In the genomic region with DNA sequence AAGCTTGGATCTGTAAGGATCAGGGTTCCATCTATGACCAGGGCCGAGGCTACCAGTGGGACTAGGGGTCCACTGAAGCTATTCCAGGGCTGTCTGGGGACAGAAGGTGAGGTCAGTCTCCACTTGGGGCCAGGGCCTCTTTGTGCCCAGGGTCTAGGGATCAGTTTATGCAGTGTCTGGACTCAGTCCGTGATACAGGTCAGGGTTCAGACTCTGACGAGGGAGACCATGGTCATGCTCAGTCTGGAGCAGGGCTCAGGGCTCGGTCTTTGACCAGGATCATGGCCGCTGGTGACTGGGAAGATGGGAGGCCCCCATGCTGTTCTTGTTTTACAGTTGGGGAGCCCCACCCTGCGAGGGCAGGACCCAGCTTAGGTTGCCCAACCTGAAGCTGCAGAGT, we compare ENCODE assay signal across 10 cellular contexts. TPM values are rescaled to one million over a fixed set of nuclear protein-coding genes. Genes with fewer than 3 reads are reported as not detected.
"Had no signal": no experiment of that assay in that cellular context is flagged by ENCODE, and none has a peak within 500 bp of the region (broad histone marks: within the 10 kb centered on the region; RNA-seq: fewer than 3 reads in every experiment).

No MANE protein-coding gene starts in this region.

- H3K36me3 ChIP-seq: HAP-1 had no signal

- H3K27ac Mint-ChIP-seq: HFFc6 had no signal

- ATAC-seq: HCT116 had no signal

- H2AFZ ChIP-seq: GM23248 had no signal

- H3K4me3 ChIP-seq: GM23248, HAP-1 had no signal

- DNase-seq: GM23248, GOT3, H7, HFFc6, IMR-90 had no signal

- H3K4me1 ChIP-seq: HAP-1 had no signal

- H3K9me3 ChIP-seq: HAP-1 had no signal

- H3K27ac ChIP-seq: GM23248, HL-60 had no signal

- H3K4me3 Mint-ChIP-seq: HFFc6 had no signal

- H3K9me3 Mint-ChIP-seq: HFFc6 had no signal

- H3K9ac ChIP-seq: GM23248 had no signal

RNA-seq across cellular contexts. Expression of a gene that starts 32.0 kb away (rescaled TPM):
- total RNA-seq: GM23248, H4, H7, HFFc6, IMR-90 had no signal
- polyA plus RNA-seq: GM23248, IMR-90 had no signal

RNA-seq across cellular contexts. Expression of a gene that starts 32.5 kb away (rescaled TPM):
- total RNA-seq: GM23248, HFFc6, HT1080, IMR-90 had no signal
- polyA plus RNA-seq: GM23248 had no signal
